In genomic region chr17:49351572-49352140, GRCh38 we compare ENCODE assay signal across 22 cellular contexts.
"Had no signal": no experiment of that assay in that cellular context is flagged by ENCODE, and none has a peak within 500 bp of the region (broad histone marks: within the 10 kb centered on the region; RNA-seq: fewer than 3 reads in every experiment).

No MANE protein-coding gene starts in this region.

- H3K9me3 Mint-ChIP-seq: activated CD8-positive, alpha-beta T cell treated with anti-CD3 and anti-CD28 coated beads for 36 hours; activated naive CD8-positive, alpha-beta T cell treated with anti-CD3 and anti-CD28 coated beads, Interleukin-2, amount 50 U/mL, for 24 hours; central memory CD8-positive, alpha-beta T cell; T-helper 1 cell treated with Interleukin-12 subunit alpha and Interleukin-12 subunit beta and Interleukin-4 antibody, amounts not matched to agents 30 μg/mL and 1 μg/mL, for 36 hours had no signal

- H3K27me3 Mint-ChIP-seq: activated CD8-positive, alpha-beta T cell treated with anti-CD3 and anti-CD28 coated beads for 36 hours; activated naive CD8-positive, alpha-beta T cell treated with anti-CD3 and anti-CD28 coated beads, Interleukin-2, amount 50 U/mL, for 24 hours; central memory CD8-positive, alpha-beta T cell had no signal

- H3K27ac Mint-ChIP-seq: activated CD8-positive, alpha-beta T cell treated with anti-CD3 and anti-CD28 coated beads for 36 hours; activated naive CD8-positive, alpha-beta T cell treated with anti-CD3 and anti-CD28 coated beads, Interleukin-2, amount 50 U/mL, for 24 hours; activated T-helper 2 cell treated with anti-CD3 and anti-CD28 coated beads, Interferon-gamma antibody, Interleukin-2, Interleukin-4, amounts not matched to agents 10 μg/mL and 5 μg/mL and 100 μg/mL, durations not matched to agents 14 hours and 24 hours and 36 hours; T-helper 1 cell treated with Interleukin-12 subunit alpha and Interleukin-12 subunit beta and Interleukin-4 antibody, amounts not matched to agents 30 μg/mL and 1 μg/mL, for 36 hours had no signal

- H3K4me3 Mint-ChIP-seq: activated CD8-positive, alpha-beta T cell treated with anti-CD3 and anti-CD28 coated beads for 36 hours; activated naive CD8-positive, alpha-beta T cell treated with anti-CD3 and anti-CD28 coated beads, Interleukin-2, amount 50 U/mL, for 24 hours; T-helper 1 cell treated with Interleukin-12 subunit alpha and Interleukin-12 subunit beta and Interleukin-4 antibody, amounts not matched to agents 30 μg/mL and 1 μg/mL, for 36 hours had no signal

- DNase-seq: activated CD4-positive, CD25-positive, alpha-beta regulatory T cell; activated CD8-positive, alpha-beta T cell treated with anti-CD3 and anti-CD28 coated beads for 36 hours; activated naive CD4-positive, alpha-beta T cell treated with anti-CD3 and anti-CD28 coated beads, Interleukin-2, amount 50 U/mL, for 16 hours; activated naive CD8-positive, alpha-beta T cell treated with anti-CD3 and anti-CD28 coated beads, Interleukin-2, amount 50 U/mL, for 24 hours; activated T-cell treated with anti-CD3 and anti-CD28 coated beads, Interleukin-2, amount 50 U/mL, for 48 hours; amniotic stem cell; body of pancreas; Kasumi-1; KBM-7; NCI-H1105 treated with DMSO at 0.1 percent for 48 hours; NCI-H1436 treated with DMSO at 0.1 percent for 48 hours; NCI-H187; NCI-H2081; NCI-H446; NCI-H524; SHP77 treated with DMSO at 0.1 percent for 48 hours; T-helper 9 cell had no signal

- H3K36me3 ChIP-seq: ascending aorta, Peyer's patch had no signal

- H3K27me3 ChIP-seq: ascending aorta, body of pancreas, Peyer's patch had no signal

- H3K4me3 ChIP-seq: ascending aorta, body of pancreas, Peyer's patch had no signal

- H3K27ac ChIP-seq: ascending aorta, body of pancreas, Peyer's patch had no signal

- H3K9me3 ChIP-seq: ascending aorta, body of pancreas, Peyer's patch had no signal

- H3K4me1 ChIP-seq: Peyer's patch had no signal
